10 cellular contexts compared by ENCODE assay signal in the genomic region with DNA sequence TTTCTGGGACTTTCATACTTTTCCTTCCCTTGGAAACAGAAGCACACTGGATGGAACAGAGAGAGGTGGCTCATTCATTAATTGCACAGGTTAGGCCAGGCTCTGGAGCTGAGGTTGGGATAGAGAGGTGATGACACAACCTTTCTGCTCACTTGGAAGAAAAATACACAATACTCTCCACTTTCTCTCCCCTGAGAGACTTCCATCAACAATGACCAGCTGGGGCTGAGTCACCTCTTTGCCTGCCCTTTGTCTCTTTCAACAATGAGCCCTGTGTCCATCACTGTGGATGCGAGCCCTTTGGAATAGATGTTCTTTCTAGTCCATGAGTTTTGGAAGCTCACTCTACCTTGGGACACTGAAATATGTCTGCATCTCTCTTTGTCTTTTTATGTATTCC. TPM values are rescaled to one million over a fixed set of nuclear protein-coding genes. Genes with fewer than 3 reads are reported as not detected.
DNase-seq lines count a peak whose midpoint lies in the region; ATAC-seq and TF ChIP-seq lines count a peak whose summit lies in the region.
"Had no signal": no experiment of that assay in that cellular context is flagged by ENCODE, and none has a peak within 500 bp of the region (broad histone marks: within the 10 kb centered on the region; RNA-seq: fewer than 3 reads in every experiment).

No MANE protein-coding gene starts in this region.

- no peak for TF ChIP-seq CTCF in Panc1 (IDR thresholded peaks at IDR 0.05)
- TF ChIP-seq CTCF in osteoblast (IDR thresholded peaks at IDR 0.05; ENCODE audit: extremely low read depth, low read depth, low read length) = no peak

- H3K27me3 ChIP-seq in Panc1 (ENCODE audit: control insufficient read depth, insufficient read depth, low read length) (no peaks in the 10 kb centered on the region), osteoblast (ENCODE audit: insufficient read depth, low read length) (no peaks in the 10 kb centered on the region)

- peaks cover 61% of the 10 kb centered on the region for H4K20me1 ChIP-seq in osteoblast (ENCODE audit: insufficient read depth, low read length)

- no peaks in the 10 kb centered on the region for H3K27me3 Mint-ChIP-seq in stimulated activated memory B cell treated with anti-CD40 and anti-IgM and Interleukin-4, amounts not matched to agents 10 μg/mL and 1 μg/mL and 100 μg/mL, for 72 hours

- H3K27ac ChIP-seq in Panc1 (ENCODE audit: low read length) = no peak overlapping the region
- H3K27ac ChIP-seq in epithelial cell of prostate = peak overlapping the region; percentile 16
- peak overlapping the region; percentile 6 for H3K27ac ChIP-seq in osteoblast (ENCODE audit: low read depth, low read length)

- no peaks in the 10 kb centered on the region for H3K36me3 Mint-ChIP-seq in stimulated activated memory B cell treated with anti-CD40 and anti-IgM and Interleukin-4, amounts not matched to agents 10 μg/mL and 1 μg/mL and 100 μg/mL, for 72 hours

- no TSS peak for BruUV-seq in Panc1 (replicated peaks; lab: Mats Ljungman, UMichigan)

- POLR2A ChIA-PET in Panc1 (lab: Charles Lee) = no interaction called here

- CTCF ChIA-PET in Panc1 (lab: Charles Lee) = no interaction called here

- ATAC-seq in Panc1 = 0 out of 2 replicates have a peak, but pooled peaks have one; percentile 2
- ATAC-seq in stimulated activated memory B cell treated with anti-CD40 and anti-IgM and Interleukin-4, amounts not matched to agents 10 μg/mL and 1 μg/mL and 100 μg/mL, for 72 hours = no peak
- ATAC-seq in HG02840 (IDR thresholded peaks at IDR 0.05; ENCODE audit: low FRiP score, unreplicated experiment) = no peak
- no peak for ATAC-seq in HG03457 (IDR thresholded peaks at IDR 0.05; ENCODE audit: unreplicated experiment)

- H3K9me3 Mint-ChIP-seq in stimulated activated memory B cell treated with anti-CD40 and anti-IgM and Interleukin-4, amounts not matched to agents 10 μg/mL and 1 μg/mL and 100 μg/mL, for 72 hours = no peaks in the 10 kb centered on the region

- no peak overlapping the region for H3K4me3 ChIP-seq in Panc1 (ENCODE audit: low read depth in 2 of 2, low read length in 2 of 2)
- H3K4me3 ChIP-seq in osteoblast (ENCODE audit: insufficient read depth, low read length) = no peak overlapping the region

- DNase-seq in COLO668 (lab: John Stamatoyannopoulos, UW; ENCODE audit: unreplicated experiment) = peak; percentile 20
- DNase-seq in Panc1 (ENCODE audit: low read depth, low spot score) = no peak
- no peak for DNase-seq in epithelial cell of prostate (ENCODE audit: low read depth, low spot score)
- DNase-seq in osteoblast (ENCODE audit: insufficient read length, low spot score, missing footprints) = peak; percentile 93
- DNase-seq in T-helper 1 cell = no peak
- DNase-seq: cortex of kidney, SIG-M5 had no signal

- peaks cover 91% of the 10 kb centered on the region for H3K79me2 ChIP-seq in osteoblast (ENCODE audit: insufficient read depth, low read length)

- peaks cover 11% of the 10 kb centered on the region for H3K4me1 Mint-ChIP-seq in stimulated activated memory B cell treated with anti-CD40 and anti-IgM and Interleukin-4, amounts not matched to agents 10 μg/mL and 1 μg/mL and 100 μg/mL, for 72 hours

- intact Hi-C loops in Panc1 (cut with micrococcal nuclease; ENCODE audit: unreplicated experiment) = no loop called here

- H2AFZ ChIP-seq in osteoblast (ENCODE audit: low read length) = no peak overlapping the region

- no peak overlapping the region for H3K27ac Mint-ChIP-seq in stimulated activated memory B cell treated with anti-CD40 and anti-IgM and Interleukin-4, amounts not matched to agents 10 μg/mL and 1 μg/mL and 100 μg/mL, for 72 hours

- H3K4me2 ChIP-seq in osteoblast (ENCODE audit: insufficient read depth, low read length) = no peak overlapping the region

- H3K4me1 ChIP-seq in Panc1 (ENCODE audit: control insufficient read depth, insufficient read depth, low read length) (peaks cover 10% of the 10 kb centered on the region), osteoblast (ENCODE audit: insufficient read depth, low read length) (peaks cover 67% of the 10 kb centered on the region)

- H3K4me3 Mint-ChIP-seq in stimulated activated memory B cell treated with anti-CD40 and anti-IgM and Interleukin-4, amounts not matched to agents 10 μg/mL and 1 μg/mL and 100 μg/mL, for 72 hours = no peak overlapping the region

- H3K9me3 ChIP-seq in Panc1 (ENCODE audit: control insufficient read depth, insufficient read depth, low read depth, low read length) (no peaks in the 10 kb centered on the region), osteoblast (ENCODE audit: low read depth, low read length) (no peaks in the 10 kb centered on the region)

- H3K36me3 ChIP-seq in Panc1 (ENCODE audit: control insufficient read depth, insufficient read depth, low read length) = no peaks in the 10 kb centered on the region
- H3K36me3 ChIP-seq in osteoblast (ENCODE audit: insufficient read depth, low read length) = peaks cover 5% of the 10 kb centered on the region

- in situ Hi-C loops in Panc1 (cut with HindIII; ENCODE audit: low pct_unique_long_range_greater_than_20kb, low sequenced_read_pairs) = no loop called here

RNA-seq across cellular contexts. Expression of a gene that starts 43.1 kb away (rescaled TPM):
- total RNA-seq in Panc1 (2021; ENCODE audit: unreplicated experiment) = 20.9 TPM
- 15.4 TPM for polyA plus RNA-seq in Panc1 (2012; ENCODE audit: insufficient read length)
- total RNA-seq in osteoblast = 112 and 124 TPM in 2 replicates

Comparison
In these comparisons a context has a peak if more than half of its experiments do, and no peak if none do; other contexts are left out.
1. DNase-seq: peak in COLO668 (single experiment) and osteoblast (single experiment); none in Panc1 (single experiment), epithelial cell of prostate (single experiment) and T-helper 1 cell (0 of 5).